ENCODE assay signal across 1 cellular context in genomic region chr3:187022403-187023029, GRCh38.
TF ChIP-seq lines count a peak whose summit lies in the region.

No MANE protein-coding gene starts in this region.

TF ChIP-seq in K562, 482 proteins besides CTCF, POLR2A, EP300 and RAD21 (continued from another document and continues in another):
- TF ChIP-seq FOXO4 (CRISPR knock-in tag; IDR thresholded peaks at IDR 0.05) = no peak
- TF ChIP-seq TFE3 (CRISPR knock-in tag; IDR thresholded peaks at IDR 0.05) = peak; percentile 76
- 0 out of 2 replicates have a peak, but pooled peaks have one; percentile 55 for TF ChIP-seq PREB (CRISPR knock-in tag; IDR thresholded peaks at IDR 0.05)
- 0 out of 2 replicates have a peak, but pooled peaks have one; percentile 33 for TF ChIP-seq FOXK1 (CRISPR knock-in tag; IDR thresholded peaks at IDR 0.05; ENCODE audit: borderline replicate concordance)
- peak; percentile 95 for TF ChIP-seq HMBOX1 (IDR thresholded peaks at IDR 0.05)
- no peak for TF ChIP-seq ELF1 (tag; IDR thresholded peaks at IDR 0.05)
- no peak for TF ChIP-seq KLF1 (tag; IDR thresholded peaks at IDR 0.05)
- TF ChIP-seq RHOXF2B (CRISPR knock-in tag; conservative IDR thresholded peaks at IDR 0.05) = no peak
- peak; percentile 97 for TF ChIP-seq HMGN3 (IDR thresholded peaks at IDR 0.05; ENCODE audit: borderline replicate concordance, extremely low read depth, insufficient read length, low read depth, low read length)
- TF ChIP-seq FIP1L1 (IDR thresholded peaks at IDR 0.05; ENCODE audit: low read depth, low read length, poor library complexity, severe bottlenecking) = no peak
- no peak for TF ChIP-seq NR3C1 (CRISPR knock-in tag; IDR thresholded peaks at IDR 0.05)
- TF ChIP-seq XRCC5 (IDR thresholded peaks at IDR 0.05; ENCODE audit: low read depth, low read length) = no peak
- no peak for TF ChIP-seq ELF2 (CRISPR knock-in tag; IDR thresholded peaks at IDR 0.05)
- peak; percentile 96 for TF ChIP-seq CHAMP1 (IDR thresholded peaks at IDR 0.05)
- TF ChIP-seq MAZ (CRISPR knock-in tag; conservative IDR thresholded peaks at IDR 0.05 in 1 of 2, IDR thresholded peaks at IDR 0.05 in 1 of 2) = peak; percentile 70 to 72
- TF ChIP-seq HNRNPH1 (optimal IDR thresholded peaks at IDR 0.05; ENCODE audit: low read depth, low read length) = no peak
- peak; percentile 82 for TF ChIP-seq NBN (IDR thresholded peaks at IDR 0.05; ENCODE audit: low read depth)
- no peak for TF ChIP-seq ZNF124 (CRISPR knock-in tag; IDR thresholded peaks at IDR 0.05)
- TF ChIP-seq PTBP1 (IDR thresholded peaks at IDR 0.05; ENCODE audit: low read depth, low read length) = no peak
- peak; percentile 96 for TF ChIP-seq STAT5A (IDR thresholded peaks at IDR 0.05; ENCODE audit: borderline replicate concordance, low read length)
- peak; percentile 84; the same call in 1 of the 2 replicates for TF ChIP-seq ZNF395 (CRISPR knock-in tag; IDR thresholded peaks at IDR 0.05)
- no peak for TF ChIP-seq FOXA3 (CRISPR knock-in tag; conservative IDR thresholded peaks at IDR 0.05 in 1 of 2, IDR thresholded peaks at IDR 0.05 in 1 of 2)
- TF ChIP-seq ATF1 (CRISPR knock-in tag; IDR thresholded peaks at IDR 0.05) = no peak
- TF ChIP-seq ATF1 (tag; IDR thresholded peaks at IDR 0.05) = peak; percentile 56; the same call in 1 of the 2 replicates
- TF ChIP-seq KDM5B (IDR thresholded peaks at IDR 0.05; ENCODE audit: insufficient replicate concordance, low read depth, low read length) = no peak
- TF ChIP-seq HLTF (IDR thresholded peaks at IDR 0.05) = 0 out of 2 replicates have a peak, but pooled peaks have one; percentile 37
- no peak for TF ChIP-seq CREB5 (CRISPR knock-in tag; IDR thresholded peaks at IDR 0.05)
- TF ChIP-seq ZBTB33 (CRISPR knock-in tag; IDR thresholded peaks at IDR 0.05) = 0 out of 2 replicates have a peak, but pooled peaks have one; percentile 43
- peak; percentile 75 for TF ChIP-seq BRD9 (IDR thresholded peaks at IDR 0.05; ENCODE audit: low read depth, partially characterized antibody)
- 0 out of 2 replicates have a peak, but pooled peaks have one; percentile 31 for TF ChIP-seq CREB3 (tag; conservative IDR thresholded peaks at IDR 0.05; ENCODE audit: low read depth)
- TF ChIP-seq SIRT6 (IDR thresholded peaks at IDR 0.05; ENCODE audit: low read depth, low read length) = no peak
- peak; percentile 66 for TF ChIP-seq CXXC5 (CRISPR knock-in tag; IDR thresholded peaks at IDR 0.05)
- 0 out of 2 replicates have a peak, but pooled peaks have one; percentile 40 for TF ChIP-seq MXI1 (IDR thresholded peaks at IDR 0.05; ENCODE audit: low read depth, low read length)
- peak; percentile 88 for TF ChIP-seq RNF2 (IDR thresholded peaks at IDR 0.05)
- TF ChIP-seq ZBTB11 (CRISPR knock-in tag; IDR thresholded peaks at IDR 0.05) = peak in 1 of 3 experiments; percentile 81; a peak in 2 of 6 replicates
- no peak for TF ChIP-seq HNRNPK (IDR thresholded peaks at IDR 0.05; ENCODE audit: low read depth, low read length, poor library complexity, severe bottlenecking)
- peak; percentile 48; the same call in 1 of the 2 replicates for TF ChIP-seq SMAD3 (CRISPR knock-in tag; conservative IDR thresholded peaks at IDR 0.05)
- peak; percentile 100 for TF ChIP-seq ARID1B (IDR thresholded peaks at IDR 0.05)
- no peak for TF ChIP-seq HOXB6 (CRISPR knock-in tag; IDR thresholded peaks at IDR 0.05; ENCODE audit: borderline replicate concordance)
- no peak for TF ChIP-seq TCF7L2 (IDR thresholded peaks at IDR 0.05; ENCODE audit: low read depth, low read length)
- peak; percentile 74 to 79 for TF ChIP-seq TEAD1 (CRISPR knock-in tag; IDR thresholded peaks at IDR 0.05)
- TF ChIP-seq CREB1 (IDR thresholded peaks at IDR 0.05) = peak; percentile 69; the same call in 1 of the 2 replicates
- peak; percentile 45; the same call in 1 of the 2 replicates for TF ChIP-seq CREB1 (CRISPR knock-in tag; IDR thresholded peaks at IDR 0.05)
- TF ChIP-seq PATZ1 (CRISPR knock-in tag; IDR thresholded peaks at IDR 0.05; ENCODE audit: borderline replicate concordance) = no peak
